ENCODE assay signal across 8 cellular contexts in genomic region chr2:198309673-198310280, GRCh38.
DNase-seq lines count a peak whose midpoint lies in the region; ATAC-seq, FAIRE-seq and TF ChIP-seq lines count a peak whose summit lies in the region.

No MANE protein-coding gene starts in this region.

- H3K4me2 ChIP-seq in GM12878 (ENCODE audit: control insufficient read depth, insufficient read depth) = no peak overlapping the region

- no peaks in the 10 kb centered on the region for H3K36me3 Mint-ChIP-seq in CD14-positive monocyte

- no peak for DNase-seq in CD14-positive monocyte (ENCODE audit: low spot score)
- peak; percentile 38 for DNase-seq in M059J (ENCODE audit: low read depth)
- DNase-seq in SW480 (ENCODE audit: low spot score) = peak; percentile 53
- DNase-seq in GM12878 (ENCODE audit: low read depth, low spot score) = no peak
- DNase-seq in kidney tubule cell (ENCODE audit: low spot score) = peak; percentile 60
- DNase-seq in stimulated activated CD4-positive, alpha-beta T cell treated with anti-CD3 and anti-CD28 coated beads, TNF-alpha, amount 100 ng/mL, for 48 hours (ENCODE audit: low read depth in 3 of 3) = peak; percentile 20 to 48 (median 44)

- H3K27me3 ChIP-seq in GM12878 (replicated peaks in 1 of 2; ENCODE audit: control insufficient read depth in 2 of 2, insufficient read depth in 2 of 2, low read length in 1 of 2) = peaks cover 1 to 2% of the 10 kb centered on the region in 2 experiments; a peak in 1 of 4 replicates

- ATAC-seq in GM18907 (IDR thresholded peaks at IDR 0.05; ENCODE audit: unreplicated experiment) = peak; percentile 66
- ATAC-seq in GM12878 = peak; percentile 67
- no peak for ATAC-seq in GM19455 (IDR thresholded peaks at IDR 0.05; ENCODE audit: unreplicated experiment)

- TF ChIP-seq POLR2A in GM12878 (IDR thresholded peaks at IDR 0.05; ENCODE audit: low read depth, low read length) = no peak

- intact Hi-C loops in CD14-positive monocyte (cut with micrococcal nuclease) = loop anchor here in 1 of 2 donors (5.0 kb wide), 1 partner anchor 1178 kb away; no protein-coding TSS in a partner anchor
- intact Hi-C loops in GM12878 (cut with micrococcal nuclease; ENCODE audit: unreplicated experiment) = loop anchor here (1.0 to 10.0 kb wide), 3 partner anchors 345 to 1430 kb away; no protein-coding TSS in a partner anchor

- H3K4me1 Mint-ChIP-seq in CD14-positive monocyte = no peaks in the 10 kb centered on the region

- H2AFZ ChIP-seq in GM12878 (ENCODE audit: control insufficient read depth, low read depth, low read length) = no peak overlapping the region

- no peaks in the 10 kb centered on the region for H3K4me1 ChIP-seq in GM12878 (ENCODE audit: control insufficient read depth, insufficient read depth, low read length)

- H3K27ac Mint-ChIP-seq in CD14-positive monocyte = no peak overlapping the region

- no peak for TF ChIP-seq EP300 in GM12878 (IDR thresholded peaks at IDR 0.05; ENCODE audit: borderline replicate concordance in 1 of 2, control insufficient read depth in 1 of 2, low read depth in 2 of 2, low read length in 2 of 2)

- TF ChIP-seq CTCF in CD14-positive monocyte (IDR thresholded peaks at IDR 0.05) (peak; percentile 93), GM12878 (IDR thresholded peaks at IDR 0.05 in 2 of 3, conservative IDR thresholded peaks at IDR 0.05 in 1 of 3; ENCODE audit: control insufficient read depth in 2 of 3, extremely low read depth in 1 of 3, insufficient read depth in 1 of 3, low read depth in 3 of 3, low read length in 3 of 3) (peak; percentile 69 to 83 (median 81))

- BruUV-seq in GM12878 (replicated peaks; lab: Mats Ljungman, UMichigan) = no TSS peak

- H3K27ac ChIP-seq in GM12878 (ENCODE audit: control insufficient read depth, insufficient read depth) = no peak overlapping the region

- in situ Hi-C loops in GM12878 (cut with MboI) = loop anchor here (5.0 kb wide), 2 partner anchors 1183 to 1433 kb away; no protein-coding TSS in a partner anchor

- POLR2A ChIA-PET in GM12878 (lab: Charles Lee) = no interaction called here

- RAD21 ChIA-PET in GM12878 (lab: Charles Lee; ENCODE audit: unreplicated experiment) = interaction anchor here (1.0 to 1.6 kb wide), 4 partner anchors 65 to 1430 kb away, joined by 3 to 11 read pairs (median 6); no protein-coding TSS in a partner anchor

- SMC1A ChIA-PET in GM12878 (lab: Charles Lee; ENCODE audit: uncharacterized antibody, unreplicated experiment) = interaction anchor here (0.7 to 2.0 kb wide), 4 partner anchors 12 to 1179 kb away, joined by 3 to 10 read pairs (median 6); no protein-coding TSS in a partner anchor

- no peak overlapping the region for H3K9ac ChIP-seq in GM12878 (ENCODE audit: control insufficient read depth, insufficient read depth, low read length)

- H4K20me1 ChIP-seq in GM12878 (ENCODE audit: control insufficient read depth, insufficient read depth) = no peaks in the 10 kb centered on the region; the same call in 1 of the 2 replicates

- H3K9me3 ChIP-seq in GM12878 (replicated peaks; ENCODE audit: control insufficient read depth, insufficient read depth, low read length) = no peaks in the 10 kb centered on the region

- CTCF ChIA-PET in GM12878 (lab: Yijun Ruan, JAX) = interaction anchor here (0.6 to 1.7 kb wide), 25 partner anchors 10 to 1433 kb away, joined by 3 to 25 read pairs (median 4); no protein-coding TSS in a partner anchor

- WGBS in GM12878 (ENCODE audit: insufficient coverage, insufficient replicate concordance, low lambda C conversion rate, missing lambda C conversion rate) = 0% methylated on average over 8 of the region's 8 CpGs

- H3K9me3 Mint-ChIP-seq in CD14-positive monocyte = no peaks in the 10 kb centered on the region

- no peak for FAIRE-seq in GM12878 (lab: Jason Lieb, UNC)

- no peaks in the 10 kb centered on the region for H3K79me2 ChIP-seq in GM12878 (ENCODE audit: control insufficient read depth, insufficient read depth, low read length)

- H3K4me3 Mint-ChIP-seq in CD14-positive monocyte = no peak overlapping the region

- TF ChIP-seq RAD21 in GM12878 (IDR thresholded peaks at IDR 0.05; ENCODE audit: insufficient read depth, low read depth, low read length) = peak; percentile 79

- no peak overlapping the region for H3K4me3 ChIP-seq in GM12878

- H3K36me3 ChIP-seq in GM12878 (ENCODE audit: control insufficient read depth in 2 of 2, insufficient read depth in 2 of 2, low read length in 1 of 2) = no peaks in the 10 kb centered on the region

- H3K27me3 Mint-ChIP-seq in CD14-positive monocyte (ENCODE audit: low read depth in 3 of 3) = peaks cover 17 to 18% (median 18%) of the 10 kb centered on the region in 3 donors

TF ChIP-seq in GM12878, 131 proteins besides CTCF, POLR2A, EP300 and RAD21:
- TF ChIP-seq SMC3 (IDR thresholded peaks at IDR 0.05; ENCODE audit: borderline replicate concordance, low read length) (peak; percentile 54; the same call in 1 of the 2 replicates), YY1 (IDR thresholded peaks at IDR 0.05; ENCODE audit: low read depth, low read length) (peak; percentile 88), USF2 (IDR thresholded peaks at IDR 0.05; ENCODE audit: borderline replicate concordance, low read depth, low read length) (no peak)

Comparison
In these comparisons a context has a peak if more than half of its experiments do, and no peak if none do; other contexts are left out.
1. DNase-seq: peak in M059J (single experiment), SW480 (single experiment), kidney tubule cell (single experiment) and stimulated activated CD4-positive, alpha-beta T cell treated with anti-CD3 and anti-CD28 coated beads, TNF-alpha, amount 100 ng/mL, for 48 hours (3 of 3); none in CD14-positive monocyte (single experiment) and GM12878 (single experiment).